ENCODE assay signal across 11 cellular contexts in the genomic region with DNA sequence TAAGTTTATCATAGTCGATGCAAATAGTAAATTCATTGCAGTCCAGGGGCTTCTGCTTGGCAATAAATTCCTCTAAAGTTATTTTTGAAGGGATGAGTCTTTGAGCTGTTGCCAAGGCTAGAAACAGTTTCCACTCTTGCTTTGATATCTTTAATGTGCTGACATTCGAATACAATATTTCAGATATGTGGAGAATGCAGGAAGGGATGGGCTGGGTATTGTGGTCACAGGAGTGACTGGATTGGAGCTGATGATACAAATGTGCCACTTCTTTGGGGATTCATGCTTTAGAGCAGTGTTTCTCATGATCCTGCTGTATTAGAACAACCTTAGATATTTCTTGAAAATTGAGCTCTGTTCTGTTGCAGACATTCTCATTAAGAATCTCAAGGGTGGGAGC.
DNase-seq lines count a peak whose midpoint lies in the region; ATAC-seq, FAIRE-seq and TF ChIP-seq lines count a peak whose summit lies in the region.
"Had no signal": no experiment of that assay in that cellular context is flagged by ENCODE, and none has a peak within 500 bp of the region (broad histone marks: within the 10 kb centered on the region; RNA-seq: fewer than 3 reads in every experiment).

No MANE protein-coding gene starts in this region.

- H3K79me2 ChIP-seq in HCT116 (ENCODE audit: insufficient read depth, low read length) (no peaks in the 10 kb centered on the region), astrocyte (ENCODE audit: insufficient read depth, low read length) (no peaks in the 10 kb centered on the region)

- FAIRE-seq in astrocyte (lab: Jason Lieb, UNC), result no peak

- no peak for TF ChIP-seq POLR2A in HCT116 (IDR thresholded peaks at IDR 0.05; ENCODE audit: borderline replicate concordance, extremely low read depth, insufficient read depth, insufficient read length)
- no peak for TF ChIP-seq POLR2A in ovary (IDR thresholded peaks at IDR 0.05)

- H3K27ac ChIP-seq in HCT116 (ENCODE audit: low read depth, low read length) (no peak overlapping the region), astrocyte (ENCODE audit: low read depth, low read length) (no peak overlapping the region), ovary (no peak overlapping the region)

- H3K4me3 ChIP-seq in HCT116 (replicated peaks in 1 of 2; ENCODE audit: low read depth in 1 of 2, low read length in 2 of 2) (no peak overlapping the region), astrocyte (ENCODE audit: insufficient read depth, low read depth, low read length) (no peak overlapping the region), ovary (no peak overlapping the region)

- peak; percentile 67 for ATAC-seq in HCT116
- no peak for ATAC-seq in GM21447 (IDR thresholded peaks at IDR 0.05; ENCODE audit: unreplicated experiment)

- H3K36me3 ChIP-seq in HCT116 (ENCODE audit: control insufficient read depth in 1 of 2, insufficient read depth in 2 of 2, low read length in 2 of 2), result no peaks in the 10 kb centered on the region
- no peaks in the 10 kb centered on the region for H3K36me3 ChIP-seq in astrocyte (ENCODE audit: insufficient read depth, low read length)
- H3K36me3 ChIP-seq in ovary, result no peaks in the 10 kb centered on the region

- no peak for TF ChIP-seq RAD21 in HCT116 (IDR thresholded peaks at IDR 0.05; ENCODE audit: low read depth)

- H3K4me2 ChIP-seq in HCT116 (ENCODE audit: low read length), result peak overlapping the region; percentile 36
- peak overlapping the region; percentile 17 for H3K4me2 ChIP-seq in astrocyte (ENCODE audit: low read length)

- POLR2A ChIA-PET in HCT116 (lab: Charles Lee), result no interaction called here

- H3K27me3 ChIP-seq in HCT116 (ENCODE audit: insufficient read depth, low read length) (no peaks in the 10 kb centered on the region), astrocyte (ENCODE audit: insufficient read depth, low read length) (peaks cover 3% of the 10 kb centered on the region), ovary (no peaks in the 10 kb centered on the region)

- H4K20me1 ChIP-seq in HCT116 (ENCODE audit: insufficient read depth), result no peaks in the 10 kb centered on the region
- no peaks in the 10 kb centered on the region for H4K20me1 ChIP-seq in astrocyte (ENCODE audit: insufficient read depth, low read length)

- RAD21 ChIA-PET in HCT116 (lab: Charles Lee; ENCODE audit: low non-redundant PET in 1 of 2, low total read pairs in 2 of 2, uncharacterized antibody in 2 of 2, unreplicated experiment in 2 of 2), result no interaction called here

- H3K4me1 ChIP-seq in HCT116 (ENCODE audit: control insufficient read depth in 1 of 2, insufficient read depth in 2 of 2, low read length in 2 of 2) (peaks cover 0 to 8% of the 10 kb centered on the region in 2 experiments; a peak in 2 of 4 replicates), astrocyte (ENCODE audit: insufficient read depth, low read length) (no peaks in the 10 kb centered on the region), ovary (ENCODE audit: insufficient read depth) (no peaks in the 10 kb centered on the region)

- peaks cover 10% of the 10 kb centered on the region for H3K27me3 Mint-ChIP-seq in astrocyte (ENCODE audit: low read depth, unreplicated experiment)
- H3K27me3 Mint-ChIP-seq in nephron progenitor cell (ENCODE audit: low read depth, poor library complexity), result peaks cover 38% of the 10 kb centered on the region

- CTCF ChIA-PET in HCT116 (lab: Charles Lee), result interaction anchor here (0.6 to 3.2 kb wide), 7 partner anchors 9 to 409 kb away, joined by 3 to 15 read pairs (median 4); no protein-coding TSS in a partner anchor

- WGBS in ovary, 3 donors, result 5 to 15% (median 6%) methylated on average over 2 of the region's 2 CpGs

- H3K4me1 Mint-ChIP-seq in astrocyte (ENCODE audit: low read depth, unreplicated experiment) (peaks cover 2% of the 10 kb centered on the region), nephron progenitor cell (no peaks in the 10 kb centered on the region)
- H3K4me1 Mint-ChIP-seq: activated CD4-positive, alpha-beta T cell treated with anti-CD3 and anti-CD28 coated beads, Interleukin-2, amount 10 ng/mL, durations not matched to agents 24 days and 14 days; CD8-positive, alpha-beta memory T cell; endodermal cell had no signal

- TF ChIP-seq CTCF in HCT116 (IDR thresholded peaks at IDR 0.05 in 2 of 3, conservative IDR thresholded peaks at IDR 0.05 in 1 of 3; ENCODE audit: borderline replicate concordance in 1 of 3, insufficient read depth in 1 of 3, low read depth in 2 of 3, low read length in 2 of 3), result no peak
- TF ChIP-seq CTCF in astrocyte (IDR thresholded peaks at IDR 0.05; ENCODE audit: insufficient read depth, low read depth, low read length), result no peak
- no peak for TF ChIP-seq CTCF in ovary (IDR thresholded peaks at IDR 0.05)
- no peak for TF ChIP-seq CTCF in nephron progenitor cell (IDR thresholded peaks at IDR 0.05)

- no peaks in the 10 kb centered on the region; the same call in 1 of the 2 replicates for H3K9me2 ChIP-seq in HCT116 (ENCODE audit: insufficient read depth)

- H3K27ac Mint-ChIP-seq in astrocyte (ENCODE audit: unreplicated experiment) (peak overlapping the region; percentile 29), nephron progenitor cell (no peak overlapping the region)
- H3K27ac Mint-ChIP-seq: activated CD4-positive, alpha-beta T cell treated with anti-CD3 and anti-CD28 coated beads, Interleukin-2, amount 10 ng/mL, durations not matched to agents 24 days and 14 days; CD8-positive, alpha-beta memory T cell; endodermal cell had no signal

- no peak for TF ChIP-seq EP300 in ovary (IDR thresholded peaks at IDR 0.05)

- H3K9me3 ChIP-seq in HCT116 (ENCODE audit: control insufficient read depth in 1 of 2, insufficient read depth in 1 of 2, low read depth in 1 of 2, low read length in 2 of 2), result no peaks in the 10 kb centered on the region
- no peaks in the 10 kb centered on the region for H3K9me3 ChIP-seq in astrocyte (ENCODE audit: insufficient read depth, low read depth, low read length)
- no peaks in the 10 kb centered on the region for H3K9me3 ChIP-seq in ovary

- BruUV-seq in HCT116 (replicated peaks; lab: Mats Ljungman, UMichigan), result no TSS peak

- H3K9ac ChIP-seq in HCT116 (ENCODE audit: low read length) (no peak overlapping the region), astrocyte (ENCODE audit: low read length) (no peak overlapping the region)

- H3K36me3 Mint-ChIP-seq in astrocyte (ENCODE audit: low read depth, unreplicated experiment), result no peaks in the 10 kb centered on the region
- no peaks in the 10 kb centered on the region for H3K36me3 Mint-ChIP-seq in nephron progenitor cell (ENCODE audit: low read depth)
- H3K36me3 Mint-ChIP-seq: CD8-positive, alpha-beta memory T cell had no signal

- DNase-seq in AG08395 (ENCODE audit: low spot score) (peak; percentile 28), HCT116 (ENCODE audit: low read depth, low spot score) (no peak), astrocyte (ENCODE audit: low read depth) (peak; percentile 18), kidney tubule cell (ENCODE audit: low spot score) (peak; percentile 26), mucosa of gallbladder (ENCODE audit: low spot score) (no peak), ovary (no peak), nephron progenitor cell (no peak)

- intact Hi-C loops in HCT116 (cut with micrococcal nuclease) (loop anchor here (1.0 kb wide), 1 partner anchor 278 kb away; no protein-coding TSS in a partner anchor), ovary (cut with DNase I) (loop anchor here in 3 of 4 donors (10.0 kb wide), 2 partner anchors 271 to 281 kb away; no protein-coding TSS in a partner anchor)

- H2AFZ ChIP-seq in HCT116 (ENCODE audit: low read depth, low read length, poor library complexity, severe bottlenecking) (peak overlapping the region; percentile 80), astrocyte (ENCODE audit: low read depth, low read length) (no peak overlapping the region)

- H3K9me3 Mint-ChIP-seq in astrocyte (ENCODE audit: unreplicated experiment), result no peaks in the 10 kb centered on the region
- H3K9me3 Mint-ChIP-seq in nephron progenitor cell, result no peaks in the 10 kb centered on the region
- H3K9me3 Mint-ChIP-seq: activated CD4-positive, alpha-beta T cell treated with anti-CD3 and anti-CD28 coated beads, Interleukin-2, amount 10 ng/mL, durations not matched to agents 24 days and 14 days; CD8-positive, alpha-beta memory T cell; endodermal cell had no signal

- H3K4me3 Mint-ChIP-seq in astrocyte (ENCODE audit: unreplicated experiment) (no peak overlapping the region), nephron progenitor cell (no peak overlapping the region)
- H3K4me3 Mint-ChIP-seq: activated CD4-positive, alpha-beta T cell treated with anti-CD3 and anti-CD28 coated beads, Interleukin-2, amount 10 ng/mL, durations not matched to agents 24 days and 14 days; CD8-positive, alpha-beta memory T cell; endodermal cell had no signal

TF ChIP-seq in HCT116, 20 proteins besides CTCF, POLR2A, EP300 and RAD21 (continues in another document):
- TF ChIP-seq ZFX (IDR thresholded peaks at IDR 0.05) (no peak), CEBPB (IDR thresholded peaks at IDR 0.05; ENCODE audit: low read depth) (no peak), CBX3 (IDR thresholded peaks at IDR 0.05; ENCODE audit: low read depth) (no peak), ELF1 (IDR thresholded peaks at IDR 0.05; ENCODE audit: borderline replicate concordance, low read depth) (no peak), SP1 (IDR thresholded peaks at IDR 0.05; ENCODE audit: low read depth) (no peak), JUND (IDR thresholded peaks at IDR 0.05) (no peak), TCF7L2 (IDR thresholded peaks at IDR 0.05; ENCODE audit: borderline replicate concordance, extremely low read depth, insufficient read depth, insufficient read length) (no peak)
- TF ChIP-seq, protein P1, sequence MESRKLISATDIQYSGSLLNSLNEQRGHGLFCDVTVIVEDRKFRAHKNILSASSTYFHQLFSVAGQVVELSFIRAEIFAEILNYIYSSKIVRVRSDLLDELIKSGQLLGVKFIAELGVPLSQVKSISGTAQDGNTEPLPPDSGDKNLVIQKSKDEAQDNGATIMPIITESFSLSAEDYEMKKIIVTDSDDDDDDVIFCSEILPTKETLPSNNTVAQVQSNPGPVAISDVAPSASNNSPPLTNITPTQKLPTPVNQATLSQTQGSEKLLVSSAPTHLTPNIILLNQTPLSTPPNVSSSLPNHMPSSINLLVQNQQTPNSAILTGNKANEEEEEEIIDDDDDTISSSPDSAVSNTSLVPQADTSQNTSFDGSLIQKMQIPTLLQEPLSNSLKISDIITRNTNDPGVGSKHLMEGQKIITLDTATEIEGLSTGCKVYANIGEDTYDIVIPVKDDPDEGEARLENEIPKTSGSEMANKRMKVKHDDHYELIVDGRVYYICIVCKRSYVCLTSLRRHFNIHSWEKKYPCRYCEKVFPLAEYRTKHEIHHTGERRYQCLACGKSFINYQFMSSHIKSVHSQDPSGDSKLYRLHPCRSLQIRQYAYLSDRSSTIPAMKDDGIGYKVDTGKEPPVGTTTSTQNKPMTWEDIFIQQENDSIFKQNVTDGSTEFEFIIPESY (IDR thresholded peaks at IDR 0.05; ENCODE audit: extremely low read depth, insufficient replicate concordance, low read length), result no peak
- TF ChIP-seq, protein P2, sequence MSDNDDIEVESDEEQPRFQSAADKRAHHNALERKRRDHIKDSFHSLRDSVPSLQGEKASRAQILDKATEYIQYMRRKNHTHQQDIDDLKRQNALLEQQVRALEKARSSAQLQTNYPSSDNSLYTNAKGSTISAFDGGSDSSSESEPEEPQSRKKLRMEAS (IDR thresholded peaks at IDR 0.05), result no peak

Comparison
In these comparisons a context has a peak if more than half of its experiments do, and no peak if none do; other contexts are left out.
1. DNase-seq: peak in AG08395 (single experiment), astrocyte (single experiment) and kidney tubule cell (single experiment); none in HCT116 (single experiment), mucosa of gallbladder (single experiment), ovary (0 of 5) and nephron progenitor cell (single experiment).